In the genomic region with DNA sequence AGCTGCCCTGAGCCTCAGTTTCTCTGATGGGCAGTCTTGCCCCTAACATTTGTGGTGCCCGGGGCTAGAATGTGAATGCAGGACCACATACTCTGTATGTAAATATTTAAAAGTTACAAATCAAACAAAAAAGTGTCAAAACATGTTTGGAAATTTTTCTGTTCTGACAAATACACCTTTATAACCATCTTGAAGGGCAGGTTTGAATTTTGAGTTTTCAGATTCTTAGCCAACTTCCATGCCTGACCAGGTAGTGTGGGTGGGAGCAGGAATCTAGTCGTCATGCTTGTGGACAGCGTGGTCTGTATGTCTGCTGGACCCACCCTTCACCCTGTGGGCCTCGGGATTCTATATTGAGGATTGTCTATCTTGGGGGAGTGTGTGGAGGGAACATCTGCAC, we compare ENCODE assay signal across 30 cellular contexts.
"Had no signal": no experiment of that assay in that cellular context is flagged by ENCODE, and none has a peak within 500 bp of the region (broad histone marks: within the 10 kb centered on the region; RNA-seq: fewer than 3 reads in every experiment).

No MANE protein-coding gene starts in this region.

- DNase-seq: activated B cell treated with CpG ODN at 0.5 μM for 24 hours; activated CD8-positive, alpha-beta memory T cell treated with anti-CD3 and anti-CD28 coated beads, Interleukin-2, amount 10 ng/mL, durations not matched to agents 7 days and 5 days; activated CD8-positive, alpha-beta T cell treated with anti-CD3 and anti-CD28 coated beads, Interleukin-2, amount 10 ng/mL, durations not matched to agents 7 days and 5 days; activated naive CD4-positive, alpha-beta T cell; activated T-cell treated with anti-CD3 and anti-CD28 coated beads, Interleukin-2, amount 50 U/mL, for 48 hours; colonic mucosa; effector CD8-positive, alpha-beta T cell; foreskin fibroblast; heart right ventricle; left lung; lower lobe of right lung; mesendoderm; mucosa of descending colon; ovary; retina; small intestine; stimulated activated CD4-positive, alpha-beta T cell treated with anti-CD3 and anti-CD28 coated beads, Interleukin-1b, Interleukin-23, amount 100 ng/mL, for 48 hours; stimulated activated CD4-positive, alpha-beta T cell treated with anti-CD3 and anti-CD28 coated beads, Interleukin-4, amount 100 ng/mL, for 4 hours; stimulated activated naive B cell treated with anti-CD40 and anti-IgM and Interleukin-4, amounts not matched to agents 10 μg/mL and 1 μg/mL and 100 μg/mL, for 72 hours; stomach; T-helper 2 cell; tibial artery had no signal

- H3K27me3 ChIP-seq: colonic mucosa, heart right ventricle, left lung, neutrophil, ovary, stomach, tibial artery had no signal

- H3K4me3 ChIP-seq: colonic mucosa, heart right ventricle, left lung, lower lobe of right lung, mucosa of descending colon, ovary, prostate gland, stomach, tibial artery had no signal

- H3K27ac ChIP-seq: colonic mucosa, heart right ventricle, left lung, lower lobe of right lung, neutrophil, ovary, prostate gland, stomach, tibial artery had no signal

- H3K4me3 Mint-ChIP-seq: activated B cell treated with CpG ODN at 0.5 μM for 24 hours; activated CD8-positive, alpha-beta memory T cell treated with anti-CD3 and anti-CD28 coated beads, Interleukin-2, amount 10 ng/mL, durations not matched to agents 7 days and 5 days; activated CD8-positive, alpha-beta T cell treated with anti-CD3 and anti-CD28 coated beads, Interleukin-2, amount 10 ng/mL, durations not matched to agents 7 days and 5 days; natural killer cell treated with Interleukin-12 subunit alpha and Interleukin-12 subunit beta and Interleukin-15 and Interleukin-18, amount 100 ng/mL, for 72 hours; stimulated activated naive B cell treated with anti-CD40 and anti-IgM and Interleukin-4, amounts not matched to agents 10 μg/mL and 1 μg/mL and 100 μg/mL, for 72 hours had no signal

- H3K9me3 Mint-ChIP-seq: activated B cell treated with CpG ODN at 0.5 μM for 24 hours; activated naive CD4-positive, alpha-beta T cell treated with anti-CD3 and anti-CD28 coated beads, Interleukin-2, amount 50 U/mL, for 72 hours; activated T-helper 2 cell treated with anti-CD3 and anti-CD28 coated beads, Interferon-gamma antibody, Interleukin-2, Interleukin-4, amounts not matched to agents 10 μg/mL and 5 μg/mL and 100 μg/mL, durations not matched to agents 14 hours and 24 hours and 36 hours; natural killer cell treated with Interleukin-12 subunit alpha and Interleukin-12 subunit beta and Interleukin-15 and Interleukin-18, amount 100 ng/mL, for 72 hours had no signal

- H3K36me3 ChIP-seq: colonic mucosa, heart right ventricle, left lung, lower lobe of right lung, neutrophil, ovary, prostate gland, stomach, tibial artery had no signal

- H3K27ac Mint-ChIP-seq: activated B cell treated with CpG ODN at 0.5 μM for 24 hours; activated CD8-positive, alpha-beta memory T cell treated with anti-CD3 and anti-CD28 coated beads, Interleukin-2, amount 10 ng/mL, durations not matched to agents 7 days and 5 days; activated CD8-positive, alpha-beta T cell treated with anti-CD3 and anti-CD28 coated beads, Interleukin-2, amount 10 ng/mL, durations not matched to agents 7 days and 5 days; activated naive CD4-positive, alpha-beta T cell treated with anti-CD3 and anti-CD28 coated beads, Interleukin-2, amount 50 U/mL, for 72 hours; activated T-helper 2 cell treated with anti-CD3 and anti-CD28 coated beads, Interferon-gamma antibody, Interleukin-2, Interleukin-4, amounts not matched to agents 10 μg/mL and 5 μg/mL and 100 μg/mL, durations not matched to agents 14 hours and 24 hours and 36 hours; natural killer cell treated with Interleukin-12 subunit alpha and Interleukin-12 subunit beta and Interleukin-15 and Interleukin-18, amount 100 ng/mL, for 72 hours; stimulated activated naive B cell treated with anti-CD40 and anti-IgM and Interleukin-4, amounts not matched to agents 10 μg/mL and 1 μg/mL and 100 μg/mL, for 72 hours had no signal

- H3K27me3 Mint-ChIP-seq: activated B cell treated with CpG ODN at 0.5 μM for 24 hours; activated CD8-positive, alpha-beta memory T cell treated with anti-CD3 and anti-CD28 coated beads, Interleukin-2, amount 10 ng/mL, durations not matched to agents 7 days and 5 days; natural killer cell treated with Interleukin-12 subunit alpha and Interleukin-12 subunit beta and Interleukin-15 and Interleukin-18, amount 100 ng/mL, for 72 hours; stimulated activated naive B cell treated with anti-CD40 and anti-IgM and Interleukin-4, amounts not matched to agents 10 μg/mL and 1 μg/mL and 100 μg/mL, for 72 hours had no signal

- ATAC-seq: activated CD8-positive, alpha-beta memory T cell treated with anti-CD3 and anti-CD28 coated beads, Interleukin-2, amount 10 ng/mL, durations not matched to agents 7 days and 5 days; activated CD8-positive, alpha-beta T cell treated with anti-CD3 and anti-CD28 coated beads, Interleukin-2, amount 10 ng/mL, durations not matched to agents 7 days and 5 days; activated naive CD4-positive, alpha-beta T cell treated with anti-CD3 and anti-CD28 coated beads, Interleukin-2, amount 50 U/mL, for 72 hours; heart right ventricle; lower lobe of right lung; mucosa of descending colon; natural killer cell treated with Interleukin-12 subunit alpha and Interleukin-12 subunit beta and Interleukin-15 and Interleukin-18, amount 100 ng/mL, for 72 hours; sciatic nerve; stimulated activated naive B cell treated with anti-CD40 and anti-IgM and Interleukin-4, amounts not matched to agents 10 μg/mL and 1 μg/mL and 100 μg/mL, for 72 hours had no signal

- FAIRE-seq: endothelial cell of umbilical vein, islet of Langerhans, small intestine had no signal

- H3K9me3 ChIP-seq: colonic mucosa, heart right ventricle, left lung, lower lobe of right lung, mucosa of descending colon, neutrophil, ovary, prostate gland, stomach, tibial artery had no signal

- H3K4me1 Mint-ChIP-seq: activated CD8-positive, alpha-beta memory T cell treated with anti-CD3 and anti-CD28 coated beads, Interleukin-2, amount 10 ng/mL, durations not matched to agents 7 days and 5 days had no signal

- H3K36me3 Mint-ChIP-seq: activated CD8-positive, alpha-beta memory T cell treated with anti-CD3 and anti-CD28 coated beads, Interleukin-2, amount 10 ng/mL, durations not matched to agents 7 days and 5 days; activated naive CD4-positive, alpha-beta T cell treated with anti-CD3 and anti-CD28 coated beads, Interleukin-2, amount 50 U/mL, for 72 hours; natural killer cell treated with Interleukin-12 subunit alpha and Interleukin-12 subunit beta and Interleukin-15 and Interleukin-18, amount 100 ng/mL, for 72 hours; stimulated activated naive B cell treated with anti-CD40 and anti-IgM and Interleukin-4, amounts not matched to agents 10 μg/mL and 1 μg/mL and 100 μg/mL, for 72 hours had no signal

- H3K4me1 ChIP-seq: colonic mucosa, prostate gland had no signal
